ENCODE assay signal across 9 cellular contexts in genomic region chr12:95574799-95575452, GRCh38. TPM values are rescaled to one million over a fixed set of nuclear protein-coding genes. Genes with fewer than 3 reads are reported as not detected.
DNase-seq lines count a peak whose midpoint lies in the region; ATAC-seq and TF ChIP-seq lines count a peak whose summit lies in the region.
"Had no signal": no experiment of that assay in that cellular context is flagged by ENCODE, and none has a peak within 500 bp of the region (broad histone marks: within the 10 kb centered on the region; RNA-seq: fewer than 3 reads in every experiment).

No MANE protein-coding gene starts in this region.

- no peaks in the 10 kb centered on the region for H3K4me1 ChIP-seq in mammary epithelial cell (ENCODE audit: insufficient read depth, low read length)

- in situ Hi-C loops in mammary epithelial cell (cut with MboI; ENCODE audit: low sequenced_read_pairs in 2 of 2): loop anchor here in 1 of 2 donors (25.0 kb wide), 2 partner anchors 237 to 412 kb away; partner anchors contain the start of gene HAL

- H2AFZ ChIP-seq in mammary epithelial cell (ENCODE audit: low read depth, low read length): no peak overlapping the region

- no peaks in the 10 kb centered on the region for H3K27me3 ChIP-seq in mammary epithelial cell (ENCODE audit: insufficient read depth, low read length)

- intact Hi-C loops in mammary epithelial cell (cut with micrococcal nuclease): loop anchor here (5.0 kb wide), 1 partner anchor 1028 kb away; no protein-coding TSS in a partner anchor
- intact Hi-C loops in activated CD4-positive, alpha-beta T cell treated with anti-CD3 and anti-CD28 coated beads, Interleukin-2, amount 10 ng/mL, durations not matched to agents 24 days and 14 days (cut with micrococcal nuclease): no loop called here

- H3K27ac Mint-ChIP-seq in activated CD4-positive, alpha-beta T cell treated with anti-CD3 and anti-CD28 coated beads, Interleukin-2, amount 10 ng/mL, durations not matched to agents 24 days and 14 days: no peak overlapping the region
- H3K27ac Mint-ChIP-seq: CD4-positive, CD25-positive, alpha-beta regulatory T cell had no signal

- no peaks in the 10 kb centered on the region for H3K36me3 ChIP-seq in mammary epithelial cell (ENCODE audit: insufficient read depth, low read length)

- H3K27me3 Mint-ChIP-seq in activated CD4-positive, alpha-beta T cell treated with anti-CD3 and anti-CD28 coated beads, Interleukin-2, amount 10 ng/mL, durations not matched to agents 24 days and 14 days: peaks cover 7% of the 10 kb centered on the region

- BruUV-seq in mammary epithelial cell (replicated peaks; lab: Mats Ljungman, UMichigan): no TSS peak

- no peaks in the 10 kb centered on the region for H4K20me1 ChIP-seq in mammary epithelial cell (ENCODE audit: insufficient read depth, low read length)

- no peaks in the 10 kb centered on the region for H3K36me3 Mint-ChIP-seq in activated CD4-positive, alpha-beta T cell treated with anti-CD3 and anti-CD28 coated beads, Interleukin-2, amount 10 ng/mL, durations not matched to agents 24 days and 14 days (ENCODE audit: low read depth)
- H3K36me3 Mint-ChIP-seq: CD4-positive, CD25-positive, alpha-beta regulatory T cell had no signal

- ATAC-seq in GM18858 (IDR thresholded peaks at IDR 0.05; ENCODE audit: unreplicated experiment): no peak

- dilution Hi-C loops in mammary epithelial cell (cut with HindIII; ENCODE audit: low sequenced_read_pairs): no loop called here

- CTCF ChIA-PET in mammary epithelial cell (lab: Charles Lee; ENCODE audit: low non-redundant PET): interaction anchor here (0.5 to 0.7 kb wide), 8 partner anchors 10 to 359 kb away, joined by 3 to 8 read pairs (median 5); no protein-coding TSS in a partner anchor

- H3K4me2 ChIP-seq in mammary epithelial cell (ENCODE audit: insufficient read depth, low read depth, low read length): no peak overlapping the region

- H3K4me3 ChIP-seq in mammary epithelial cell (replicated peaks in 1 of 3; ENCODE audit: insufficient read depth in 1 of 3, low read depth in 2 of 3, low read length in 3 of 3): no peak overlapping the region

- peak; percentile 17 for DNase-seq in NCI-H146 (lab: John Stamatoyannopoulos, UW)
- no peak for DNase-seq in NCI-H146 treated with DMSO at 0.1 percent for 48 hours (lab: John Stamatoyannopoulos, UW; ENCODE audit: unreplicated experiment)
- peak; percentile 28 for DNase-seq in NCI-H2029 treated with DMSO at 0.1 percent for 48 hours (lab: John Stamatoyannopoulos, UW)
- peak; percentile 34 for DNase-seq in mammary epithelial cell
- DNase-seq in lung microvascular endothelial cell (ENCODE audit: low read depth in 2 of 2): peak; percentile 64 to 76
- DNase-seq in activated CD4-positive, alpha-beta T cell treated with anti-CD3 and anti-CD28 coated beads, Interleukin-2, amount 10 ng/mL, durations not matched to agents 24 days and 14 days: no peak
- no peak for DNase-seq in activated CD4-positive, alpha-beta T cell treated with anti-CD3 and anti-CD28 coated beads, Interleukin-2, amount 50 U/mL, for 48 hours
- DNase-seq: CD4-positive, CD25-positive, alpha-beta regulatory T cell had no signal

- H3K4me3 Mint-ChIP-seq in activated CD4-positive, alpha-beta T cell treated with anti-CD3 and anti-CD28 coated beads, Interleukin-2, amount 10 ng/mL, durations not matched to agents 24 days and 14 days: no peak overlapping the region

- H3K9ac ChIP-seq in mammary epithelial cell (ENCODE audit: insufficient read depth, low read length): no peak overlapping the region

- H3K27ac ChIP-seq in mammary epithelial cell (ENCODE audit: insufficient read depth, low read depth, low read length): no peak overlapping the region

- peak; percentile 64 to 77 for TF ChIP-seq CTCF in mammary epithelial cell (conservative IDR thresholded peaks at IDR 0.05 in 1 of 2, IDR thresholded peaks at IDR 0.05 in 1 of 2; ENCODE audit: extremely low read depth in 1 of 2, insufficient read depth in 1 of 2, low read depth in 1 of 2, low read length in 2 of 2)

- H3K9me3 Mint-ChIP-seq in activated CD4-positive, alpha-beta T cell treated with anti-CD3 and anti-CD28 coated beads, Interleukin-2, amount 10 ng/mL, durations not matched to agents 24 days and 14 days: no peaks in the 10 kb centered on the region

- H3K4me1 Mint-ChIP-seq in activated CD4-positive, alpha-beta T cell treated with anti-CD3 and anti-CD28 coated beads, Interleukin-2, amount 10 ng/mL, durations not matched to agents 24 days and 14 days: peaks cover 2% of the 10 kb centered on the region

- H3K79me2 ChIP-seq in mammary epithelial cell (ENCODE audit: insufficient read depth, low read length): no peaks in the 10 kb centered on the region

- H3K9me3 ChIP-seq in mammary epithelial cell (replicated peaks; ENCODE audit: insufficient read depth, low read length): no peaks in the 10 kb centered on the region

RNA-seq across cellular contexts. Expression of gene USP44, which starts 23.6 kb away (rescaled TPM):
- total RNA-seq in mammary epithelial cell (under 1 TPM in 1 of 2 donors, not detected in 1; 0.67 TPM), lung microvascular endothelial cell (0.87 and 1.8 TPM in 2 replicates)
- 0.03 TPM for polyA plus RNA-seq in mammary epithelial cell
- polyA minus RNA-seq in mammary epithelial cell: not detected
- total RNA-seq in activated CD4-positive, alpha-beta T cell treated with anti-CD3 and anti-CD28 coated beads, Interleukin-2, amount 10 ng/mL, durations not matched to agents 24 days and 14 days: 3.8 and 4.5 TPM in 2 replicates

Comparison
In these comparisons a context has a peak if more than half of its experiments do, and no peak if none do; other contexts are left out.
1. DNase-seq: peak in NCI-H146 (single experiment), NCI-H2029 treated with DMSO at 0.1 percent for 48 hours (single experiment), mammary epithelial cell (single experiment) and lung microvascular endothelial cell (2 of 2); none in NCI-H146 treated with DMSO at 0.1 percent for 48 hours (single experiment), activated CD4-positive, alpha-beta T cell treated with anti-CD3 and anti-CD28 coated beads, Interleukin-2, amount 10 ng/mL, durations not matched to agents 24 days and 14 days (single experiment) and activated CD4-positive, alpha-beta T cell treated with anti-CD3 and anti-CD28 coated beads, Interleukin-2, amount 50 U/mL, for 48 hours (0 of 2).